In the genomic region with DNA sequence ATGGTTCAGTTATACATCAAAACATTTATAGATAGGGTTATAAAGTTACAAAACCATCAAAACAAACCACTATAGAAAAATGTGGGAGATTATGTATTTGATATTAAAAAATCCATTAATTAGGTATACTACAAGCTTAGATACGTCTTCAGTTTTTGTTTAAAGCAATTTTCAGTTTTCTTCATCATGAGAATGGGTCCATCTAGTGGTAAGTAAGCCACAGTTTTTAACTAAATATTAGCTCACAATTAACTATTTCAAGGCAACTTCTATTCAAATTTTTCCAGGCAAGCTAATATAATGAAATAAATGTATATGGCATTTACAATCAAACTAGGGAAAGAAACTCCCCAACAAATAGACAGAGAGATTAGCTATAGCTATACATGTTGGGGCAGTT, we compare ENCODE assay signal across 13 cellular contexts. TPM values are rescaled to one million over a fixed set of nuclear protein-coding genes. Genes with fewer than 3 reads are reported as not detected.
DNase-seq lines count a peak whose midpoint lies in the region; ATAC-seq, FAIRE-seq and TF ChIP-seq lines count a peak whose summit lies in the region.
"Had no signal": no experiment of that assay in that cellular context is flagged by ENCODE, and none has a peak within 500 bp of the region (broad histone marks: within the 10 kb centered on the region; RNA-seq: fewer than 3 reads in every experiment).

No MANE protein-coding gene starts in this region.

- no peaks in the 10 kb centered on the region for H3K27me3 ChIP-seq in Karpas-422 (ENCODE audit: low read length)
- no peaks in the 10 kb centered on the region for H3K27me3 ChIP-seq in GM12878 (replicated peaks in 1 of 2; ENCODE audit: control insufficient read depth in 2 of 2, insufficient read depth in 2 of 2, low read length in 1 of 2)
- no peaks in the 10 kb centered on the region for H3K27me3 ChIP-seq in mesendoderm (ENCODE audit: insufficient read depth, low read length, poor library complexity)
- no peaks in the 10 kb centered on the region for H3K27me3 ChIP-seq in ascending aorta

- no peak overlapping the region for H3K4ac ChIP-seq in mesendoderm (ENCODE audit: low read depth, low read length)

- H3K9ac ChIP-seq in Karpas-422 (ENCODE audit: low read length) (no peak overlapping the region), GM12878 (ENCODE audit: control insufficient read depth, insufficient read depth, low read length) (no peak overlapping the region), mesendoderm (ENCODE audit: low read length) (no peak overlapping the region)

- no peak overlapping the region for H3K23ac ChIP-seq in mesendoderm (ENCODE audit: low read length)

- H3K36me3 ChIP-seq in Karpas-422 (ENCODE audit: insufficient read depth, low read length) (peaks cover 22% of the 10 kb centered on the region), GM12878 (ENCODE audit: control insufficient read depth in 2 of 2, insufficient read depth in 2 of 2, low read length in 1 of 2) (peaks cover 2% of the 10 kb centered on the region in 2 experiments; a peak in 3 of 4 replicates), mesendoderm (ENCODE audit: control insufficient read depth, insufficient read depth, low read length) (no peaks in the 10 kb centered on the region), ascending aorta (no peaks in the 10 kb centered on the region)
- H3K36me3 ChIP-seq: prostate gland had no signal

- H3K79me2 ChIP-seq in Karpas-422 (ENCODE audit: low read length) (peaks cover 74% of the 10 kb centered on the region), GM12878 (ENCODE audit: control insufficient read depth, insufficient read depth, low read length) (no peaks in the 10 kb centered on the region), mesendoderm (ENCODE audit: control insufficient read depth, insufficient read depth, low read length) (no peaks in the 10 kb centered on the region)

- 100% methylated on average over 1 of the region's 1 CpG for WGBS in GM12878 (ENCODE audit: insufficient coverage, insufficient replicate concordance, low lambda C conversion rate, missing lambda C conversion rate)
- no CpG with 5 or more reads among the region's 1 CpG for WGBS in mesendoderm (ENCODE audit: extremely low coverage, insufficient coverage, low lambda C conversion rate)

- CTCF ChIA-PET in GM12878 (lab: Yijun Ruan, JAX) = interaction anchor here (1.0 to 2.7 kb wide), 18 partner anchors 8 to 1840 kb away, joined by 3 to 21 read pairs (median 4); a partner anchor contains a TSS

- intact Hi-C loops in GM12878 (cut with micrococcal nuclease; ENCODE audit: unreplicated experiment) (no loop called here), ascending aorta (cut with DNase I) (no loop called here)

- peak; percentile 5 for TF ChIP-seq CTCF in D721Med (IDR thresholded peaks at IDR 0.05; ENCODE audit: insufficient read depth, missing control alignments)
- TF ChIP-seq CTCF in GM12878 (IDR thresholded peaks at IDR 0.05 in 2 of 3, conservative IDR thresholded peaks at IDR 0.05 in 1 of 3; ENCODE audit: control insufficient read depth in 2 of 3, extremely low read depth in 1 of 3, insufficient read depth in 1 of 3, low read depth in 3 of 3, low read length in 3 of 3) = peak in 2 of 3 experiments; percentile 5 to 25; a peak in 3 of 6 replicates
- TF ChIP-seq CTCF in ascending aorta (IDR thresholded peaks at IDR 0.05) = peak in 1 of 3 experiments; percentile 13

- H4K8ac ChIP-seq in mesendoderm (ENCODE audit: low read depth, low read length) = no peak overlapping the region

- H3K4me3 ChIP-seq in Karpas-422 (ENCODE audit: low read length) (no peak overlapping the region), GM12878 (no peak overlapping the region), mesendoderm (ENCODE audit: low read length) (no peak overlapping the region), ascending aorta (no peak overlapping the region)
- H3K4me3 ChIP-seq: prostate gland had no signal

- BruUV-seq in GM12878 (replicated peaks; lab: Mats Ljungman, UMichigan) = no TSS peak

- DNase-seq in D721Med (ENCODE audit: insufficient read length, low spot score) (no peak), Karpas-422 (peak; percentile 49), GM12878 (ENCODE audit: low read depth, low spot score) (no peak), mesendoderm (peak; percentile 5), ascending aorta (ENCODE audit: low spot score in 2 of 2) (no peak)
- DNase-seq: caudate nucleus, GDM1, left ventricle myocardium superior, NCI-H69 had no signal

- no peak overlapping the region for H2AFZ ChIP-seq in Karpas-422 (ENCODE audit: low read length)
- H2AFZ ChIP-seq in GM12878 (ENCODE audit: control insufficient read depth, low read depth, low read length) = no peak overlapping the region

- no peaks in the 10 kb centered on the region for H3K79me1 ChIP-seq in mesendoderm (ENCODE audit: low read length)

- H3K18ac ChIP-seq in mesendoderm (ENCODE audit: low read length) = no peak overlapping the region

- no peak overlapping the region for H2BK5ac ChIP-seq in mesendoderm (ENCODE audit: low read length)

- no peak overlapping the region for H3K56ac ChIP-seq in mesendoderm (ENCODE audit: low read length)

- H2BK120ac ChIP-seq in mesendoderm (ENCODE audit: low read depth, low read length) = no peak overlapping the region

- no peak overlapping the region for H2AK5ac ChIP-seq in mesendoderm (ENCODE audit: low read length)

- FAIRE-seq in D721Med (lab: Jason Lieb, UNC) (peak; percentile 87), GM12878 (lab: Jason Lieb, UNC) (no peak)

- RAD21 ChIA-PET in GM12878 (lab: Charles Lee; ENCODE audit: unreplicated experiment) = interaction anchor here (0.7 to 2.5 kb wide), 14 partner anchors 13 to 1852 kb away, joined by 3 to 29 read pairs (median 5); no protein-coding TSS in a partner anchor

- peaks cover 31% of the 10 kb centered on the region for H3K4me1 ChIP-seq in Karpas-422 (ENCODE audit: low read length)
- no peaks in the 10 kb centered on the region for H3K4me1 ChIP-seq in GM12878 (ENCODE audit: control insufficient read depth, insufficient read depth, low read length)
- H3K4me1 ChIP-seq in mesendoderm (ENCODE audit: control insufficient read depth, low read depth, low read length) = no peaks in the 10 kb centered on the region
- H3K4me1 ChIP-seq in ascending aorta = no peaks in the 10 kb centered on the region
- H3K4me1 ChIP-seq: prostate gland had no signal

- POLR2A ChIA-PET in GM12878 (lab: Charles Lee) = interaction anchor here (0.6 to 1.9 kb wide), 9 partner anchors 9 to 1425 kb away, joined by 3 to 6 read pairs (median 3); no protein-coding TSS in a partner anchor

- no peak overlapping the region for H4K5ac ChIP-seq in mesendoderm (ENCODE audit: low read length)

- no peaks in the 10 kb centered on the region for H3K9me2 ChIP-seq in Karpas-422 (replicated peaks; ENCODE audit: insufficient read depth, low read length)

- TF ChIP-seq RAD21 in GM12878 (IDR thresholded peaks at IDR 0.05; ENCODE audit: insufficient read depth, low read depth, low read length) = 0 out of 2 replicates have a peak, but pooled peaks have one; percentile 9

- no peak overlapping the region for H2BK15ac ChIP-seq in mesendoderm (replicated peaks; ENCODE audit: low read depth)

- H3K4me2 ChIP-seq in Karpas-422 (ENCODE audit: low read depth, low read length, poor library complexity, severe bottlenecking) (no peak overlapping the region), GM12878 (ENCODE audit: control insufficient read depth, insufficient read depth) (no peak overlapping the region), mesendoderm (ENCODE audit: low read length) (no peak overlapping the region)

- ATAC-seq in GM12878 (0 out of 3 replicates have a peak, but pooled peaks have one; percentile 31), GM18858 (IDR thresholded peaks at IDR 0.05; ENCODE audit: unreplicated experiment) (no peak), GM18867 (IDR thresholded peaks at IDR 0.05; ENCODE audit: unreplicated experiment) (no peak), GM18868 (IDR thresholded peaks at IDR 0.05; ENCODE audit: unreplicated experiment) (no peak)
- ATAC-seq: left ventricle myocardium superior had no signal

- no peaks in the 10 kb centered on the region for H3K9me3 ChIP-seq in Karpas-422 (ENCODE audit: low read length)
- H3K9me3 ChIP-seq in GM12878 (replicated peaks; ENCODE audit: control insufficient read depth, insufficient read depth, low read length) = peaks cover 5% of the 10 kb centered on the region
- peaks cover 0 to 3% of the 10 kb centered on the region in 2 donors for H3K9me3 ChIP-seq in ascending aorta
- H3K9me3 ChIP-seq: prostate gland had no signal

- SMC1A ChIA-PET in GM12878 (lab: Charles Lee; ENCODE audit: uncharacterized antibody, unreplicated experiment) = interaction anchor here (0.7 to 3.4 kb wide), 18 partner anchors 9 to 1532 kb away, joined by 3 to 13 read pairs (median 4); a partner anchor contains a TSS

- no peaks in the 10 kb centered on the region for H4K20me1 ChIP-seq in Karpas-422 (ENCODE audit: insufficient read depth, low read depth, low read length)
- no peaks in the 10 kb centered on the region for H4K20me1 ChIP-seq in GM12878 (ENCODE audit: control insufficient read depth, insufficient read depth)

- TF ChIP-seq POLR2A in GM12878 (IDR thresholded peaks at IDR 0.05; ENCODE audit: low read depth, low read length) = no peak

- no peak for TF ChIP-seq EP300 in GM12878 (IDR thresholded peaks at IDR 0.05; ENCODE audit: borderline replicate concordance in 1 of 2, control insufficient read depth in 1 of 2, low read depth in 2 of 2, low read length in 2 of 2)

- in situ Hi-C loops in GM12878 (cut with MboI) = no loop called here

- H3K27ac ChIP-seq in Karpas-422 (ENCODE audit: low read length) (no peak overlapping the region), GM12878 (ENCODE audit: control insufficient read depth, insufficient read depth) (no peak overlapping the region), mesendoderm (ENCODE audit: low read depth, low read length) (no peak overlapping the region), ascending aorta (no peak overlapping the region)

RNA-seq across cellular contexts. Expression of a gene that starts 44.4 kb away (rescaled TPM):
- 33.2 and 35.9 TPM in 2 replicates for total RNA-seq in Karpas-422 (2014; rRNA removed; shearing (Covaris generic); ENCODE audit: low replicate concordance)
- total RNA-seq in GM12878 (2013; cell fraction: nucleolus; rRNA removed) = 118 TPM in 2 replicates
- total RNA-seq in GM12878 (2014; rRNA removed) (24.0 and 30.5 TPM in 2 replicates), GM12878 (2014; rRNA removed; fragmentation: Illumina TruSeq; extraction: Trizol) (30.4 TPM in 2 replicates), GM12878 (2021) (18.8 and 21.4 TPM in 2 replicates), ascending aorta (13.4 TPM)
- polyA plus RNA-seq in GM12878 (2011; ENCODE audit: low read depth) = 8.3 TPM
- polyA plus RNA-seq in GM12878 (2011; rRNA removed) (20.9 and 29.5 TPM in 2 replicates), GM12878 (2014; fragmentation: Illumina TruSeq; extraction: Trizol) (23.1 and 30.2 TPM in 2 replicates), GM12878 (2014; fragmentation: Nextera tagmentation; extraction: Ambion mirVana) (10 to 100 TPM in 1 of 2 experiments, 1 to 10 TPM in 1; 7.7 to 11.0 TPM), GM12878 (2014; rRNA removed) (12.0 and 15.0 TPM in 2 replicates), GM12878 (2016; fragmentation: Nextera tagmentation; extraction: Ambion mirVana) (10 to 100 TPM; 23.2 to 28.2 TPM)
- polyA plus RNA-seq in GM12878 (2011; cell fraction: cytosol; rRNA removed) = 7.4 and 8.6 TPM in 2 replicates
- 10.6 and 12.5 TPM in 2 replicates for polyA plus RNA-seq in GM12878 (2011; cell fraction: nucleus; rRNA removed)
- polyA plus RNA-seq in GM12878 (2012) = 13.7 and 16.6 TPM in 2 replicates
- 18.5 and 21.4 TPM in 2 replicates for polyA minus RNA-seq in GM12878 (2011; rRNA and poly(A)+ RNA removed)
- polyA minus RNA-seq in GM12878 (2011; cell fraction: cytosol; rRNA and poly(A)+ RNA removed) = 5.6 and 7.2 TPM in 2 replicates
- 19.9 and 33.9 TPM in 2 replicates for polyA minus RNA-seq in GM12878 (2011; cell fraction: nucleus; rRNA and poly(A)+ RNA removed)
- 13.5 TPM for polyA plus RNA-seq in mesendoderm (2013, experiment 1 of 2)
- 13.3 TPM for polyA plus RNA-seq in mesendoderm (2013, experiment 2 of 2)

Comparison
In these comparisons a context has a peak if more than half of its experiments do, and no peak if none do; other contexts are left out.
1. DNase-seq: peak in Karpas-422 (single experiment) and mesendoderm (single experiment); none in D721Med (single experiment), GM12878 (single experiment) and ascending aorta (0 of 2).